8 cellular contexts compared by ENCODE assay signal in the genomic region with DNA sequence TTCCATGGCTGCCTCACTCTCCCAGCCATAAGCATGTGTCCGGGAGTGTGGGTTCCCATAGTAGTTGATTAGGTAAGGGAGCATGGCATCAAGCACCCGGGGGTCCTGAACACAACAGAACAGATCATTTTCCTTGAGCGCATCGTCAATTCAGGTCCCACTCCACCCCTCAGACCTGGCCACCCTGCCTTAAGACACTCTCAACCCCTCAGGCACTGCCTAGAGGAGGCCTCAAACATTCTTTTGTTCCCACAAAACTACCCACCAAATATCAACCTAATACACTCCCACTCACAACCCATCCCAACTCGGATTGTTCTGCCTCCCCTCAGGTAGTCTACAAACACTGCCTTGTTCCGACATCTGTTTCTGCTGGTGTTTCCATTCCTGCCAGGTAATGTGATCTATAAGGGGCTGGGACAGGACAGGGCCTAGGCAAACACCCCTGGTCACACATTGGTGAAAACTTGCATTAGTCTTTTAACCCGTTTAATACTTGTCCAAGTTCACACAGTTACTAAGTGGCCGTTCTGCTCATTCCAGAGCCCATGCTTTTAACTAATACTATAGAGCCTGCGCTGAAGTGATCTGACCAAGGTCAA. TPM values are rescaled to one million over a fixed set of nuclear protein-coding genes. Genes with fewer than 3 reads are reported as not detected.
DNase-seq lines count a peak whose midpoint lies in the region; ATAC-seq lines count a peak whose summit lies in the region.

No MANE protein-coding gene starts in this region.

- ATAC-seq in activated CD4-positive, CD25-positive, alpha-beta regulatory T cell treated with anti-CD3 and anti-CD28 coated beads, Interleukin-2, amount 50 U/mL, for 24 hours: no peak
- no peak for ATAC-seq in stimulated activated effector memory CD8-positive, alpha-beta T cell treated with anti-CD3 and anti-CD28 coated beads, Interleukin-12 subunit alpha, Interleukin-12 subunit beta, amount 100 ng/mL, for 72 hours

- peak overlapping the region; percentile 80 for H3K4me3 ChIP-seq in iPS-18a (ENCODE audit: low read length)

- H3K9me3 ChIP-seq in iPS-18a (ENCODE audit: control insufficient read depth, low read depth, low read length): no peaks in the 10 kb centered on the region

- peaks cover 46% of the 10 kb centered on the region for H3K4me1 Mint-ChIP-seq in activated CD4-positive, alpha-beta memory T cell treated with anti-CD3 and anti-CD28 coated beads, Interleukin-2, amount 10 ng/mL, durations not matched to agents 7 days and 5 days
- peaks cover 30% of the 10 kb centered on the region for H3K4me1 Mint-ChIP-seq in stimulated activated effector memory CD8-positive, alpha-beta T cell treated with anti-CD3 and anti-CD28 coated beads, Interleukin-12 subunit alpha, Interleukin-12 subunit beta, amount 100 ng/mL, for 72 hours

- H3K4me1 ChIP-seq in iPS-18a (ENCODE audit: control insufficient read depth, low read depth, low read length): no peaks in the 10 kb centered on the region

- peak; percentile 23 for DNase-seq in activated CD4-positive, CD25-positive, alpha-beta regulatory T cell treated with anti-CD3 and anti-CD28 coated beads, Interleukin-2, amount 50 U/mL, for 72 hours
- no peak for DNase-seq in activated CD4-positive, alpha-beta memory T cell treated with anti-CD3 and anti-CD28 coated beads, Interleukin-2, amount 10 ng/mL, durations not matched to agents 7 days and 5 days
- no peak for DNase-seq in stimulated activated effector memory CD8-positive, alpha-beta T cell treated with anti-CD3 and anti-CD28 coated beads, Interleukin-12 subunit alpha, Interleukin-12 subunit beta, amount 100 ng/mL, for 72 hours (ENCODE audit: low spot score in 2 of 2)
- DNase-seq in HCEC 1CT (no peak), amniotic stem cell (lab: John Stamatoyannopoulos, UW) (no peak), SIG-M5 treated with dmso at 0.1 percent for 504 hours (lab: John Stamatoyannopoulos, UW; ENCODE audit: unreplicated experiment) (no peak)

- no peaks in the 10 kb centered on the region for H3K27me3 Mint-ChIP-seq in activated CD4-positive, alpha-beta memory T cell treated with anti-CD3 and anti-CD28 coated beads, Interleukin-2, amount 10 ng/mL, durations not matched to agents 7 days and 5 days

- H3K9me3 Mint-ChIP-seq in activated CD4-positive, alpha-beta memory T cell treated with anti-CD3 and anti-CD28 coated beads, Interleukin-2, amount 10 ng/mL, durations not matched to agents 7 days and 5 days: no peaks in the 10 kb centered on the region
- H3K9me3 Mint-ChIP-seq in stimulated activated effector memory CD8-positive, alpha-beta T cell treated with anti-CD3 and anti-CD28 coated beads, Interleukin-12 subunit alpha, Interleukin-12 subunit beta, amount 100 ng/mL, for 72 hours: no peaks in the 10 kb centered on the region

- H3K27me3 ChIP-seq in iPS-18a (ENCODE audit: control insufficient read depth, insufficient read depth, low read length): no peaks in the 10 kb centered on the region

- peak overlapping the region; percentile 77 for H3K27ac Mint-ChIP-seq in activated CD4-positive, alpha-beta memory T cell treated with anti-CD3 and anti-CD28 coated beads, Interleukin-2, amount 10 ng/mL, durations not matched to agents 7 days and 5 days
- H3K27ac Mint-ChIP-seq in stimulated activated effector memory CD8-positive, alpha-beta T cell treated with anti-CD3 and anti-CD28 coated beads, Interleukin-12 subunit alpha, Interleukin-12 subunit beta, amount 100 ng/mL, for 72 hours: peak overlapping the region; percentile 98

- peaks cover 7% of the 10 kb centered on the region for H3K36me3 ChIP-seq in iPS-18a (ENCODE audit: control insufficient read depth, low read depth, low read length)

- H3K4me3 Mint-ChIP-seq in activated CD4-positive, alpha-beta memory T cell treated with anti-CD3 and anti-CD28 coated beads, Interleukin-2, amount 10 ng/mL, durations not matched to agents 7 days and 5 days: peak overlapping the region; percentile 91
- peak overlapping the region; percentile 96 for H3K4me3 Mint-ChIP-seq in stimulated activated effector memory CD8-positive, alpha-beta T cell treated with anti-CD3 and anti-CD28 coated beads, Interleukin-12 subunit alpha, Interleukin-12 subunit beta, amount 100 ng/mL, for 72 hours

- no peak overlapping the region for H3K27ac ChIP-seq in iPS-18a (ENCODE audit: low read length)

- peaks cover 52% of the 10 kb centered on the region for H3K36me3 Mint-ChIP-seq in activated CD4-positive, alpha-beta memory T cell treated with anti-CD3 and anti-CD28 coated beads, Interleukin-2, amount 10 ng/mL, durations not matched to agents 7 days and 5 days (ENCODE audit: low read depth)
- H3K36me3 Mint-ChIP-seq in stimulated activated effector memory CD8-positive, alpha-beta T cell treated with anti-CD3 and anti-CD28 coated beads, Interleukin-12 subunit alpha, Interleukin-12 subunit beta, amount 100 ng/mL, for 72 hours: peaks cover 75% of the 10 kb centered on the region

- CTCF ChIA-PET in activated CD4-positive, alpha-beta memory T cell treated with anti-CD3 and anti-CD28 coated beads, Interleukin-2, amount 10 ng/mL, durations not matched to agents 7 days and 5 days (lab: Charles Lee): interaction anchor here (0.8 to 1.0 kb wide), 2 partner anchors 22 to 45 kb away, joined by 3 to 4 read pairs; no protein-coding TSS in a partner anchor

- POLR2A ChIA-PET in activated CD4-positive, alpha-beta memory T cell treated with anti-CD3 and anti-CD28 coated beads, Interleukin-2, amount 10 ng/mL, durations not matched to agents 7 days and 5 days (lab: Charles Lee): interaction anchor here (0.6 to 3.3 kb wide), 2 partner anchors 35 to 46 kb away, joined by 3 to 35 read pairs; partner anchors contain the start of genes CPNE1 and RBM12

- no peak overlapping the region for H3K9ac ChIP-seq in iPS-18a (ENCODE audit: low read length)

RNA-seq across cellular contexts. Expression of gene NFS1, which starts 1.4 kb away (rescaled TPM):
- total RNA-seq in activated CD4-positive, alpha-beta memory T cell treated with anti-CD3 and anti-CD28 coated beads, Interleukin-2, amount 10 ng/mL, durations not matched to agents 7 days and 5 days: 10 to 100 TPM; 28.3 to 30.8 TPM

RNA-seq across cellular contexts. Expression of gene ROMO1, which starts 1.4 kb away (rescaled TPM):
- total RNA-seq in activated CD4-positive, alpha-beta memory T cell treated with anti-CD3 and anti-CD28 coated beads, Interleukin-2, amount 10 ng/mL, durations not matched to agents 7 days and 5 days: 100 to 1,000 TPM in 1 of 2 experiments, 10 to 100 TPM in 1; 98.4 to 114 TPM

RNA-seq across cellular contexts. Expression of gene CPNE1, which starts 33.1 kb away (rescaled TPM):
- 100 to 1,000 TPM; 239 to 243 TPM for total RNA-seq in activated CD4-positive, alpha-beta memory T cell treated with anti-CD3 and anti-CD28 coated beads, Interleukin-2, amount 10 ng/mL, durations not matched to agents 7 days and 5 days

RNA-seq across cellular contexts. Expression of gene RBM12, which starts 33.1 kb away (rescaled TPM):
- 100 to 1,000 TPM; 115 to 116 TPM for total RNA-seq in activated CD4-positive, alpha-beta memory T cell treated with anti-CD3 and anti-CD28 coated beads, Interleukin-2, amount 10 ng/mL, durations not matched to agents 7 days and 5 days

RNA-seq across cellular contexts. Expression of gene RBM39, which starts 44.3 kb away (rescaled TPM):
- total RNA-seq in activated CD4-positive, alpha-beta memory T cell treated with anti-CD3 and anti-CD28 coated beads, Interleukin-2, amount 10 ng/mL, durations not matched to agents 7 days and 5 days: 100 to 1,000 TPM; 318 to 331 TPM
